ENCODE assay signal across 11 cellular contexts in the genomic region with DNA sequence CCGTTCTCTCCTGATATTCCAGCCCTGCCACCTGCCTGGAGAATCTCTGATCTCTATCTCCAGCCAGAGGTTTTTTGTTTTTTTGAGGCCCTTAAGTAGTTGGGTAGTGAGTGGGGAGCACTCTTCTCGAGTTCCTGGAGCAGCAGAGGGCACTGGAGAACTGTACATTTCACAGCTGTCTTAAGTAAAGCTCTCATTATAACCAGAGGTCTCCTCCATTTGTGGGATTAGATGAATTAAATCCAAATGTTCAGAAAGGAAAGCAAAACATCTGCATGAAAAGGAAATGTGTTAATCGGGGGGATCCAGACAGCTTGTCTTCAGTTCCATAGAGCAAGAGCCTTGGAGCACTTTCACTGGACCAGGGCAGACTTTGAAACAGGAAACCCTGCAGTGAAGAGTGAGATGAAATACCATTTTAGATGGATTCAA. TPM values are rescaled to one million over a fixed set of nuclear protein-coding genes. Genes with fewer than 3 reads are reported as not detected.
DNase-seq lines count a peak whose midpoint lies in the region; ATAC-seq and TF ChIP-seq lines count a peak whose summit lies in the region.
"Had no signal": no experiment of that assay in that cellular context is flagged by ENCODE, and none has a peak within 500 bp of the region (broad histone marks: within the 10 kb centered on the region; RNA-seq: fewer than 3 reads in every experiment).

No MANE protein-coding gene starts in this region.

- TF ChIP-seq CTCF in endodermal cell (conservative IDR thresholded peaks at IDR 0.05), result peak; percentile 34
- no peak for TF ChIP-seq CTCF in uterus (IDR thresholded peaks at IDR 0.05)

- H3K36me3 Mint-ChIP-seq in endodermal cell (ENCODE audit: low read depth), result no peaks in the 10 kb centered on the region

- H3K36me3 ChIP-seq in endodermal cell (ENCODE audit: control insufficient read depth, insufficient read depth, low read length), result no peaks in the 10 kb centered on the region
- H3K36me3 ChIP-seq in uterus, result no peaks in the 10 kb centered on the region
- H3K36me3 ChIP-seq: HAP-1 had no signal

- no peak overlapping the region for H3K4me3 Mint-ChIP-seq in endodermal cell

- H3K4me1 ChIP-seq in endodermal cell (ENCODE audit: control insufficient read depth, insufficient read depth, low read length) (peaks cover 2% of the 10 kb centered on the region), uterus (no peaks in the 10 kb centered on the region)
- H3K4me1 ChIP-seq: HAP-1 had no signal

- intact Hi-C loops in sciatic nerve (cut with DNase I), result no loop called here
- intact Hi-C loops in uterus (cut with DNase I; ENCODE audit: low total_unique reads), result no loop called here

- H3K4me3 ChIP-seq in endodermal cell (ENCODE audit: low read length) (no peak overlapping the region), uterus (no peak overlapping the region)
- H3K4me3 ChIP-seq: HAP-1 had no signal

- no peak for TF ChIP-seq POLR2A in uterus (IDR thresholded peaks at IDR 0.05)

- ATAC-seq in sciatic nerve, result peak; percentile 87

- no peaks in the 10 kb centered on the region for H3K27me3 ChIP-seq in endodermal cell (ENCODE audit: control insufficient read depth, insufficient read depth, low read length, poor library complexity, severe bottlenecking)
- H3K27me3 ChIP-seq in uterus, result no peaks in the 10 kb centered on the region

- WGBS in endodermal cell (ENCODE audit: insufficient coverage in 1 of 2, insufficient read length in 1 of 2), 2 experiments, result 85 to 93% methylated on average over 2 to 3 of the region's 3 CpGs

- H3K27me3 Mint-ChIP-seq in endodermal cell (ENCODE audit: insufficient read depth), result peaks cover 5% of the 10 kb centered on the region

- H3K27ac ChIP-seq in endodermal cell (ENCODE audit: low read depth, low read length), result no peak overlapping the region
- no peak overlapping the region for H3K27ac ChIP-seq in uterus

- peaks cover 2% of the 10 kb centered on the region for H3K4me1 Mint-ChIP-seq in endodermal cell

- H3K9me3 Mint-ChIP-seq in endodermal cell, result no peaks in the 10 kb centered on the region

- H3K9me3 ChIP-seq in endodermal cell (ENCODE audit: control insufficient read depth, low read length), result no peaks in the 10 kb centered on the region
- H3K9me3 ChIP-seq in uterus, result no peaks in the 10 kb centered on the region
- H3K9me3 ChIP-seq: HAP-1 had no signal

- no peak overlapping the region for H3K9ac ChIP-seq in endodermal cell (ENCODE audit: extremely low read depth, low read length, poor library complexity, severe bottlenecking)

- DNase-seq in NOMO-1 (lab: John Stamatoyannopoulos, UW; ENCODE audit: unreplicated experiment in 2 of 2) (peak; percentile 10 to 14), NOMO-1 treated with dmso at 0.1 percent for 144 hours (lab: John Stamatoyannopoulos, UW; ENCODE audit: unreplicated experiment) (no peak), NCI-H82 treated with DMSO at 0.1 percent for 48 hours (lab: John Stamatoyannopoulos, UW; ENCODE audit: unreplicated experiment) (peak; percentile 12), endodermal cell (no peak), sciatic nerve (ENCODE audit: low spot score) (no peak), uterus (no peak), amniotic stem cell (lab: John Stamatoyannopoulos, UW) (no peak), A172 (ENCODE audit: low spot score) (no peak)
- DNase-seq: NCI-H774; stimulated activated CD4-positive, alpha-beta T cell treated with anti-CD3 and anti-CD28 coated beads, Interleukin-4, amount 100 ng/mL, for 1 hour had no signal

- no peak overlapping the region for H3K27ac Mint-ChIP-seq in endodermal cell

RNA-seq across cellular contexts. Expression of gene AOX1, which starts 32.8 kb away (rescaled TPM):
- total RNA-seq in endodermal cell (10 to 100 TPM in 1 of 2 donors, 1 to 10 TPM in 1; 8.8 to 15.5 TPM), sciatic nerve (35.1 TPM), uterus (10 to 100 TPM; 13.8 to 52.6 (median 33.8) TPM)
- 1.6 TPM for polyA plus RNA-seq in endodermal cell (2013, experiment 1 of 2)
- 1.4 TPM for polyA plus RNA-seq in endodermal cell (2013, experiment 2 of 2)
- total RNA-seq in A172 (2014; rRNA removed; shearing (Covaris generic)), result 8.4 and 13.2 TPM in 2 replicates

Comparison
In these comparisons a context has a peak if more than half of its experiments do, and no peak if none do; other contexts are left out.
1. DNase-seq: peak in NOMO-1 (2 of 2) and NCI-H82 treated with DMSO at 0.1 percent for 48 hours (single experiment); none in NOMO-1 treated with dmso at 0.1 percent for 144 hours (single experiment), endodermal cell (single experiment), sciatic nerve (single experiment), uterus (0 of 2), amniotic stem cell (single experiment) and A172 (single experiment).